Comparison of ENCODE assay signal across 31 cellular contexts in the genomic region with DNA sequence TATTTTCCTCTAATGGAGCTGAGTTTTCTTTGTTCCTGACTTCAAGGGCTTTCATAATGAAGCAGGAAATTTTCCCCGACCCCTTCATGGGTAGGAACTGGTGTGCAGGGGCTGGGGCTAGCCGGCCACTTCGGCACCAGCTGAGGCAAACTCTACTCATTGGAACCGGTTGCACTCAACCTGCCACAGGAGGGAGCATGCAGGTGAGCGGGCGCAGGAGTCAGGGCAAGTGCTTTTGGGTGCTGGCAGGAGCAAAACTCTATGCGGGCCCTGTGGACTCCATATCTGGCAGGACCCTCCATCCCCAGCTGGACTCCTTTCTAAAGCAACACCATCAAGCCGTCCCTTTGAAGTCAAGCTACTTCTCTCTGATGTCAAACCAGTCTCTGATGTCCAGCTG.
"Had no signal": no experiment of that assay in that cellular context is flagged by ENCODE, and none has a peak within 500 bp of the region (broad histone marks: within the 10 kb centered on the region; RNA-seq: fewer than 3 reads in every experiment).

No MANE protein-coding gene starts in this region.

- H3K27ac ChIP-seq: brain microvascular endothelial cell, lower lobe of right lung, ovary, right lobe of liver, thyroid gland, upper lobe of left lung, vagina, VCaP had no signal

- H3K4me1 ChIP-seq: lower lobe of right lung, right lobe of liver, thyroid gland, upper lobe of left lung, vagina had no signal

- H3K27me3 Mint-ChIP-seq: activated CD4-positive, alpha-beta memory T cell treated with anti-CD3 and anti-CD28 coated beads for 36 hours had no signal

- H3K27me3 ChIP-seq: brain microvascular endothelial cell, ovary, right lobe of liver, thyroid gland, upper lobe of left lung, vagina had no signal

- H3K4me3 Mint-ChIP-seq: activated CD4-positive, alpha-beta memory T cell treated with anti-CD3 and anti-CD28 coated beads for 36 hours; immature natural killer cell; nephron progenitor cell; T-helper 1 cell treated with Interleukin-12 subunit alpha and Interleukin-12 subunit beta and Interleukin-4 antibody, amounts not matched to agents 30 μg/mL and 1 μg/mL, for 36 hours had no signal

- H3K36me3 Mint-ChIP-seq: activated CD4-positive, alpha-beta memory T cell treated with anti-CD3 and anti-CD28 coated beads for 36 hours; immature natural killer cell had no signal

- H3K27ac Mint-ChIP-seq: activated CD4-positive, alpha-beta memory T cell treated with anti-CD3 and anti-CD28 coated beads for 36 hours; immature natural killer cell; nephron progenitor cell; progenitor cell of endocrine pancreas; T-helper 1 cell treated with Interleukin-12 subunit alpha and Interleukin-12 subunit beta and Interleukin-4 antibody, amounts not matched to agents 30 μg/mL and 1 μg/mL, for 36 hours had no signal

- H3K4me3 ChIP-seq: lower lobe of right lung, ovary, right lobe of liver, thyroid gland, upper lobe of left lung, vagina had no signal

- ATAC-seq: activated CD4-positive, CD25-positive, alpha-beta regulatory T cell treated with anti-CD3 and anti-CD28 coated beads, Interleukin-2, amount 50 U/mL, for 24 hours; esophagus mucosa; left lobe of liver; lower lobe of right lung; right lobe of liver had no signal

- H3K4me1 Mint-ChIP-seq: immature natural killer cell, nephron progenitor cell had no signal

- DNase-seq: activated CD4-positive, alpha-beta memory T cell treated with anti-CD3 and anti-CD28 coated beads for 36 hours; activated CD4-positive, alpha-beta T cell treated with anti-CD3 and anti-CD28 coated beads for 48 hours; activated CD8-positive, alpha-beta memory T cell treated with anti-CD3 and anti-CD28 coated beads, Interleukin-2, amount 50 U/mL, for 4 hours; activated gamma-delta T cell treated with Interleukin-2 at 50 U/mL for 16 hours; activated naive CD4-positive, alpha-beta T cell treated with anti-CD3 and anti-CD28 coated beads, Interleukin-2, amount 50 U/mL, for 16 hours; activated T-cell treated with anti-CD3 and anti-CD28 coated beads, Interleukin-2, amount 50 U/mL, for 1 hour; amniotic stem cell; brain microvascular endothelial cell; caudate nucleus; foreskin fibroblast; head of caudate nucleus; hippocampal formation; immature natural killer cell; kidney glomerular epithelial cell; lower lobe of right lung; nephron progenitor cell; ovary; stimulated activated CD4-positive, alpha-beta T cell treated with anti-CD3 and anti-CD28 coated beads, Interleukin-2, amount 100 ng/mL, for 48 hours; stimulated activated naive CD4-positive, alpha-beta T cell treated with Interleukin-2 at 50 U/mL for 16 hours; substantia nigra; T-helper 9 cell; thyroid gland had no signal

- H3K36me3 ChIP-seq: brain microvascular endothelial cell, lower lobe of right lung, ovary, right lobe of liver, thyroid gland, upper lobe of left lung, vagina had no signal

- H3K9me3 ChIP-seq: ovary, right lobe of liver, thyroid gland, vagina had no signal
